In the genomic region with DNA sequence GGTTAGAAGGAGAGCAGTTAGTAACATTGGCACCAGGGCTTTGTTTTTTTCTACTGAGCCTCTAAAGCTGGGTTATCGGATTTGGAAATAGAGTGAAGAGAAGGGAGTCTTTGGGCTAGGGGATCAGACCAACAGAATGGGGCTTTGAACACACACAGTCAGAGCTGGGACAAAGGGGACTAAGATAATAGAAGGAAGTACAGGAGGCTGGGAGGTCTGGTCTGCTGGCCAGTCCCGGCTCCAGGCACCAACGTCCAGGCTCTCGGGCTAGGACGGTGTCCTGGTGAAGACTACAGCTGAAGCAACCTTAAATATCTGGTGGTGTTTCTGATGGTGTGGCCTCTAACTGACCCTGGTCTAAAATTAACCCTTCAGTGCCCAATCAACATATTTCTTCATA, we compare ENCODE assay signal across 22 cellular contexts. TPM values are rescaled to one million over a fixed set of nuclear protein-coding genes. Genes with fewer than 3 reads are reported as not detected.
A peak's percentile ranks its signal among the peaks of the same experiment; 100 is the strongest.
DNase-seq lines count a peak whose midpoint lies in the region; ATAC-seq and TF ChIP-seq lines count a peak whose summit lies in the region.
"Had no signal": no experiment of that assay in that cellular context is flagged by ENCODE, and none has a peak within 500 bp of the region (broad histone marks: within the 10 kb centered on the region; RNA-seq: fewer than 3 reads in every experiment).

No MANE protein-coding gene starts in this region.

- no CpG with 5 or more reads among the region's 5 CpGs for WGBS in IMR-90 (ENCODE audit: extremely low coverage in 2 of 2, insufficient read length in 1 of 2), 2 experiments
- 62 to 88% methylated on average over 5 of the region's 5 CpGs for WGBS in esophagus squamous epithelium, 2 donors

- H3K4me2 ChIP-seq in IMR-90 (ENCODE audit: low read depth, low read length): no peak overlapping the region
- H3K4me2 ChIP-seq in osteoblast (ENCODE audit: insufficient read depth, low read length): no peak overlapping the region
- H3K4me2 ChIP-seq: BLaER1, KMS-11, SK-N-SH had no signal

- peak overlapping the region; percentile 62 for H2BK20ac ChIP-seq in IMR-90 (ENCODE audit: low read depth, low read length)

- CTCF ChIA-PET in IMR-90 (lab: Yijun Ruan, JAX): interaction anchor here (0.7 kb wide), 1 partner anchor 45 kb away, joined by 3 read pairs; no protein-coding TSS in a partner anchor

- no peak for TF ChIP-seq CTCF in IMR-90 (conservative IDR thresholded peaks at IDR 0.05; ENCODE audit: low read depth, low read length)
- TF ChIP-seq CTCF in osteoblast (IDR thresholded peaks at IDR 0.05; ENCODE audit: extremely low read depth, low read depth, low read length): no peak
- no peak for TF ChIP-seq CTCF in upper lobe of right lung (IDR thresholded peaks at IDR 0.05)
- TF ChIP-seq CTCF in esophagus squamous epithelium (IDR thresholded peaks at IDR 0.05): no peak

- no peak overlapping the region for H2BK15ac ChIP-seq in IMR-90 (ENCODE audit: low read depth, low read length)

- H4K5ac ChIP-seq in IMR-90 (ENCODE audit: low read depth, low read length): no peak overlapping the region

- no peaks in the 10 kb centered on the region for H3K36me3 ChIP-seq in IMR-90 (ENCODE audit: control insufficient read depth, insufficient read depth, low read length)
- no peaks in the 10 kb centered on the region for H3K36me3 ChIP-seq in osteoblast (ENCODE audit: insufficient read depth, low read length)
- H3K36me3 ChIP-seq in upper lobe of right lung: no peaks in the 10 kb centered on the region
- no peaks in the 10 kb centered on the region for H3K36me3 ChIP-seq in esophagus squamous epithelium
- H3K36me3 ChIP-seq: BLaER1 had no signal

- H3K9me3 ChIP-seq in IMR-90 (ENCODE audit: control insufficient read depth, insufficient read depth, low read length) (no peaks in the 10 kb centered on the region), osteoblast (ENCODE audit: low read depth, low read length) (no peaks in the 10 kb centered on the region), upper lobe of right lung (no peaks in the 10 kb centered on the region), esophagus squamous epithelium (no peaks in the 10 kb centered on the region)
- H3K9me3 ChIP-seq: BLaER1, SK-N-SH had no signal

- H2AK9ac ChIP-seq in IMR-90 (replicated peaks; ENCODE audit: low read depth, low read length, poor library complexity): no peak overlapping the region

- H3K9ac ChIP-seq in IMR-90 (ENCODE audit: low read depth, low read length): no peak overlapping the region
- H3K9ac ChIP-seq: BLaER1, GM23248, KMS-11, SK-N-SH had no signal

- no peak for TF ChIP-seq RAD21 in IMR-90 (IDR thresholded peaks at IDR 0.05; ENCODE audit: low read length)

- intact Hi-C loops in IMR-90 (cut with micrococcal nuclease) (no loop called here), upper lobe of right lung (cut with DNase I) (no loop called here), esophagus squamous epithelium (cut with DNase I) (no loop called here), Right ventricle myocardium superior (cut with DNase I) (no loop called here)

- TF ChIP-seq POLR2A in IMR-90 (IDR thresholded peaks at IDR 0.05; ENCODE audit: low read depth, low read length) (no peak), esophagus squamous epithelium (IDR thresholded peaks at IDR 0.05) (no peak)

- H2AFZ ChIP-seq in IMR-90 (replicated peaks; ENCODE audit: low read length, poor library complexity) (no peak overlapping the region), osteoblast (ENCODE audit: low read length) (peak overlapping the region; percentile 8)
- H2AFZ ChIP-seq: GM23248 had no signal

- dilution Hi-C loops in IMR-90 (cut with HindIII; ENCODE audit: low sequenced_read_pairs, unreplicated experiment): no loop called here

- H2AK5ac ChIP-seq in IMR-90 (ENCODE audit: low read depth, low read length): no peak overlapping the region

- no peaks in the 10 kb centered on the region for H3K79me1 ChIP-seq in IMR-90 (ENCODE audit: low read depth in 1 of 2, low read length in 2 of 2)

- ATAC-seq in IMR-90 (ENCODE audit: low read depth) (no peak), upper lobe of right lung (peak; percentile 15), Right ventricle myocardium superior (ENCODE audit: poor library complexity) (no peak)
- ATAC-seq: Panc1 had no signal

- H3K56ac ChIP-seq in IMR-90 (ENCODE audit: extremely low read depth, insufficient read depth, low read length): no peak overlapping the region

- H4K20me1 ChIP-seq in IMR-90 (ENCODE audit: insufficient read depth, low read length) (no peaks in the 10 kb centered on the region), osteoblast (ENCODE audit: insufficient read depth, low read length) (no peaks in the 10 kb centered on the region)
- H4K20me1 ChIP-seq: BLaER1 had no signal

- H3K14ac ChIP-seq in IMR-90 (replicated peaks; ENCODE audit: low read depth, low read length): peak overlapping the region; percentile 28; the same call in 1 of the 2 replicates

- 0 out of 2 replicates have a peak, but pooled peaks cover 6% of the 10 kb centered on the region for H3K9me1 ChIP-seq in IMR-90 (ENCODE audit: insufficient read depth, low read length)

- in situ Hi-C loops in IMR-90 (cut with MboI; ENCODE audit: low sequenced_read_pairs): no loop called here

- H3K27me3 ChIP-seq in IMR-90 (ENCODE audit: control insufficient read depth, insufficient read depth, low read length) (no peaks in the 10 kb centered on the region), osteoblast (ENCODE audit: insufficient read depth, low read length) (no peaks in the 10 kb centered on the region), upper lobe of right lung (no peaks in the 10 kb centered on the region), esophagus squamous epithelium (no peaks in the 10 kb centered on the region)
- H3K27me3 ChIP-seq: BLaER1 had no signal

- H3K79me2 ChIP-seq in osteoblast (ENCODE audit: insufficient read depth, low read length): no peaks in the 10 kb centered on the region

- POLR2A ChIA-PET in IMR-90 (lab: Charles Lee; ENCODE audit: unreplicated experiment): no interaction called here

- H4K91ac ChIP-seq in IMR-90 (ENCODE audit: insufficient read depth, low read depth, low read length): no peak overlapping the region

- H3K4me3 ChIP-seq in IMR-90 (ENCODE audit: insufficient read depth, low read depth, low read length) (no peak overlapping the region), osteoblast (ENCODE audit: insufficient read depth, low read length) (no peak overlapping the region), upper lobe of right lung (no peak overlapping the region), esophagus squamous epithelium (no peak overlapping the region)
- H3K4me3 ChIP-seq: BLaER1, GM23248 had no signal

- no peak overlapping the region for H2BK5ac ChIP-seq in IMR-90 (ENCODE audit: low read depth, low read length, poor library complexity, severe bottlenecking)

- H2BK120ac ChIP-seq in IMR-90 (ENCODE audit: low read depth, low read length): peak overlapping the region; percentile 43

- no peak overlapping the region for H3K23ac ChIP-seq in IMR-90 (ENCODE audit: low read depth, low read length)

- H3K18ac ChIP-seq in IMR-90 (ENCODE audit: low read depth, low read length): no peak overlapping the region

- peaks cover 14% of the 10 kb centered on the region for H3K4me1 ChIP-seq in IMR-90 (ENCODE audit: control insufficient read depth, insufficient read depth, low read length)
- H3K4me1 ChIP-seq in osteoblast (ENCODE audit: insufficient read depth, low read length): peaks cover 26% of the 10 kb centered on the region
- H3K4me1 ChIP-seq in upper lobe of right lung: no peaks in the 10 kb centered on the region
- H3K4me1 ChIP-seq in esophagus squamous epithelium: no peaks in the 10 kb centered on the region
- H3K4me1 ChIP-seq: BLaER1 had no signal

- H3K27ac ChIP-seq in IMR-90 (ENCODE audit: insufficient read depth, low read length) (no peak overlapping the region), osteoblast (ENCODE audit: low read depth, low read length) (no peak overlapping the region), upper lobe of right lung (no peak overlapping the region), esophagus squamous epithelium (no peak overlapping the region)
- H3K27ac ChIP-seq: BLaER1, GM23248, KMS-11 had no signal

- 0 out of 2 replicates have a peak overlapping the region, but pooled peaks have one; percentile 38 for H3K4ac ChIP-seq in IMR-90 (ENCODE audit: low read depth, low read length)

- DNase-seq in IMR-90 (no peak), ecto neural progenitor cell (ENCODE audit: low spot score) (peak; percentile 53), osteoblast (ENCODE audit: insufficient read length, low spot score, missing footprints) (no peak), upper lobe of right lung (no peak), SK-N-DZ (ENCODE audit: low spot score) (no peak), esophagus squamous epithelium (lab: John Stamatoyannopoulos, UW) (no peak), Right ventricle myocardium superior (no peak)
- DNase-seq: CD4-positive, CD25-positive, alpha-beta regulatory T cell; GM23248; H7; MM.1S; NCI-H2029; NCI-H446; NCI-H524 treated with DMSO at 0.1 percent for 48 hours; NCI-H774; SIG-M5; SK-N-SH had no signal

- H4K8ac ChIP-seq in IMR-90 (ENCODE audit: low read depth in 2 of 2, low read length in 2 of 2): no peak overlapping the region

- BruUV-seq in IMR-90 (replicated peaks; lab: Mats Ljungman, UMichigan): no TSS peak

TF ChIP-seq in IMR-90, 13 proteins besides CTCF, POLR2A, EP300 and RAD21 (continues in another document):
- no peak for TF ChIP-seq RCOR1 (IDR thresholded peaks at IDR 0.05; ENCODE audit: insufficient replicate concordance, low read length)
- TF ChIP-seq, protein P1, sequence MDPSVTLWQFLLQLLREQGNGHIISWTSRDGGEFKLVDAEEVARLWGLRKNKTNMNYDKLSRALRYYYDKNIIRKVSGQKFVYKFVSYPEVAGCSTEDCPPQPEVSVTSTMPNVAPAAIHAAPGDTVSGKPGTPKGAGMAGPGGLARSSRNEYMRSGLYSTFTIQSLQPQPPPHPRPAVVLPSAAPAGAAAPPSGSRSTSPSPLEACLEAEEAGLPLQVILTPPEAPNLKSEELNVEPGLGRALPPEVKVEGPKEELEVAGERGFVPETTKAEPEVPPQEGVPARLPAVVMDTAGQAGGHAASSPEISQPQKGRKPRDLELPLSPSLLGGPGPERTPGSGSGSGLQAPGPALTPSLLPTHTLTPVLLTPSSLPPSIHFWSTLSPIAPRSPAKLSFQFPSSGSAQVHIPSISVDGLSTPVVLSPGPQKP (IDR thresholded peaks at IDR 0.05; ENCODE audit: borderline replicate concordance, low read depth, low read length): no peak
- no peak for TF ChIP-seq SMC3 (IDR thresholded peaks at IDR 0.05; ENCODE audit: low read depth, low read length)
- TF ChIP-seq BHLHE40 (IDR thresholded peaks at IDR 0.05; ENCODE audit: low read depth, low read length): no peak
- no peak for TF ChIP-seq MAZ (IDR thresholded peaks at IDR 0.05; ENCODE audit: borderline replicate concordance, low read depth, low read length)

RNA-seq across cellular contexts. Expression of a gene that starts 57.5 kb away (rescaled TPM):
- total RNA-seq in IMR-90 (2012; rRNA removed): 6.6 and 8.6 TPM in 2 replicates
- 7.8 and 9.6 TPM in 2 replicates for polyA plus RNA-seq in IMR-90 (2012; rRNA removed)
- 2.6 and 3.4 TPM in 2 replicates for polyA plus RNA-seq in IMR-90 (2012; cell fraction: cytosol; rRNA removed)
- 1.2 and 3.9 TPM in 2 replicates for polyA plus RNA-seq in IMR-90 (2012; cell fraction: nucleus; rRNA removed; ENCODE audit: low replicate concordance)
- total RNA-seq in osteoblast: 0.59 and 0.72 TPM in 2 replicates
- total RNA-seq in upper lobe of right lung: 247 TPM
- 2.1 and 3.1 TPM in 2 replicates for polyA plus RNA-seq in SK-N-DZ (2014; cell fraction: cytosol; rRNA removed)
- 0.12 and 0.70 TPM in 2 replicates for polyA plus RNA-seq in SK-N-DZ (2014; cell fraction: nucleus; rRNA removed)
- not detected for total RNA-seq in esophagus squamous epithelium
- total RNA-seq in Right ventricle myocardium superior: not detected
- total RNA-seq: CD4-positive, CD25-positive, alpha-beta regulatory T cell; OCI-LY7 had no signal
- polyA plus RNA-seq: CD4-positive, CD25-positive, alpha-beta regulatory T cell; IgD-negative memory B cell had no signal

Comparison
In these comparisons a context has a peak if more than half of its experiments do, and no peak if none do; other contexts are left out.
1. RNA of a gene that starts 57.5 kb away (total RNA-seq): 247 TPM in upper lobe of right lung (single experiment); 6.6 to 8.6 TPM in IMR-90, 0.59 to 0.72 TPM in osteoblast, not detected in Right ventricle myocardium superior (single experiment) and not detected in esophagus squamous epithelium; every median in the first group is over 10 times any median in the second.